Comparison of ENCODE assay signal across 10 cellular contexts in genomic region chr20:44166477-44166876, GRCh38. TPM values are rescaled to one million over a fixed set of nuclear protein-coding genes. Genes with fewer than 3 reads are reported as not detected.
A peak's percentile ranks its signal among the peaks of the same experiment; 100 is the strongest.
DNase-seq lines count a peak whose midpoint lies in the region; ATAC-seq and TF ChIP-seq lines count a peak whose summit lies in the region.
"Had no signal": no experiment of that assay in that cellular context is flagged by ENCODE, and none has a peak within 500 bp of the region (broad histone marks: within the 10 kb centered on the region; RNA-seq: fewer than 3 reads in every experiment).

No MANE protein-coding gene starts in this region.

- H3K4me3 ChIP-seq in cardiac muscle cell (no peak overlapping the region), left lung (no peak overlapping the region)

- intact Hi-C loops in sciatic nerve (cut with DNase I) (no loop called here), left lung (cut with DNase I) (no loop called here)

- CTCF ChIA-PET in activated CD4-positive, alpha-beta T cell treated with anti-CD3 and anti-CD28 coated beads, Interleukin-2, amount 10 ng/mL, durations not matched to agents 7 days and 5 days (lab: Charles Lee) = interaction anchor here (0.5 to 1.3 kb wide), 5 partner anchors 8 to 488 kb away, joined by 3 to 4 read pairs (median 3); no protein-coding TSS in a partner anchor

- H3K36me3 ChIP-seq in cardiac muscle cell (no peaks in the 10 kb centered on the region), left lung (no peaks in the 10 kb centered on the region)

- no peaks in the 10 kb centered on the region for H3K9me3 Mint-ChIP-seq in activated CD4-positive, alpha-beta T cell treated with anti-CD3 and anti-CD28 coated beads, Interleukin-2, amount 10 ng/mL, durations not matched to agents 7 days and 5 days
- peaks cover 0 to 2% (median 0%) of the 10 kb centered on the region in 6 donors for H3K9me3 Mint-ChIP-seq in immature natural killer cell

- peak overlapping the region; percentile 97 for H3K27ac ChIP-seq in cardiac muscle cell
- no peak overlapping the region for H3K27ac ChIP-seq in left lung

- H3K4me1 ChIP-seq in cardiac muscle cell (ENCODE audit: low read depth) (peaks cover 39% of the 10 kb centered on the region), left lung (no peaks in the 10 kb centered on the region)

- ATAC-seq in sciatic nerve = peak; percentile 20
- ATAC-seq in left lung = no peak

- H3K27ac Mint-ChIP-seq in activated CD4-positive, alpha-beta T cell treated with anti-CD3 and anti-CD28 coated beads, Interleukin-2, amount 10 ng/mL, durations not matched to agents 7 days and 5 days = no peak overlapping the region
- no peak overlapping the region for H3K27ac Mint-ChIP-seq in immature natural killer cell

- H3K27me3 Mint-ChIP-seq in activated CD4-positive, alpha-beta T cell treated with anti-CD3 and anti-CD28 coated beads, Interleukin-2, amount 10 ng/mL, durations not matched to agents 7 days and 5 days = peaks cover 48% of the 10 kb centered on the region
- peaks cover 9 to 14% (median 11%) of the 10 kb centered on the region in 3 donors for H3K27me3 Mint-ChIP-seq in immature natural killer cell (ENCODE audit: low read depth in 3 of 3)

- H3K9me3 ChIP-seq in cardiac muscle cell (ENCODE audit: low read depth) (no peaks in the 10 kb centered on the region), left lung (no peaks in the 10 kb centered on the region)

- no peaks in the 10 kb centered on the region for H3K36me3 Mint-ChIP-seq in activated CD4-positive, alpha-beta T cell treated with anti-CD3 and anti-CD28 coated beads, Interleukin-2, amount 10 ng/mL, durations not matched to agents 7 days and 5 days (ENCODE audit: low read depth)
- H3K36me3 Mint-ChIP-seq in immature natural killer cell = no peaks in the 10 kb centered on the region

- no peaks in the 10 kb centered on the region for H3K4me1 Mint-ChIP-seq in activated CD4-positive, alpha-beta T cell treated with anti-CD3 and anti-CD28 coated beads, Interleukin-2, amount 10 ng/mL, durations not matched to agents 7 days and 5 days
- no peaks in the 10 kb centered on the region for H3K4me1 Mint-ChIP-seq in immature natural killer cell

- POLR2A ChIA-PET in activated CD4-positive, alpha-beta T cell treated with anti-CD3 and anti-CD28 coated beads, Interleukin-2, amount 10 ng/mL, durations not matched to agents 7 days and 5 days (lab: Charles Lee) = no interaction called here

- no peak overlapping the region for H3K4me3 Mint-ChIP-seq in activated CD4-positive, alpha-beta T cell treated with anti-CD3 and anti-CD28 coated beads, Interleukin-2, amount 10 ng/mL, durations not matched to agents 7 days and 5 days
- no peak overlapping the region for H3K4me3 Mint-ChIP-seq in immature natural killer cell

- H3K27me3 ChIP-seq in cardiac muscle cell (no peaks in the 10 kb centered on the region), left lung (peaks cover 0 to 43% of the 10 kb centered on the region in 2 donors)

- TF ChIP-seq CTCF in cardiac muscle cell (IDR thresholded peaks at IDR 0.05; ENCODE audit: low read depth, low read length) = no peak
- TF ChIP-seq CTCF in left lung (IDR thresholded peaks at IDR 0.05) = no peak

- peak; percentile 52 for DNase-seq in ELR (ENCODE audit: low read depth)
- DNase-seq in T1000 (lab: John Stamatoyannopoulos, UW) = peak; percentile 57
- peak; percentile 42 to 85 for DNase-seq in cardiac muscle cell (ENCODE audit: low read depth in 1 of 2, low spot score in 1 of 2)
- no peak for DNase-seq in sciatic nerve (ENCODE audit: low spot score)
- no peak for DNase-seq in activated CD4-positive, alpha-beta T cell treated with anti-CD3 and anti-CD28 coated beads, Interleukin-2, amount 10 ng/mL, durations not matched to agents 7 days and 5 days
- DNase-seq in immature natural killer cell = no peak
- no peak for DNase-seq in NCI-H524 treated with DMSO at 0.1 percent for 48 hours (lab: John Stamatoyannopoulos, UW)
- no peak for DNase-seq in left lung
- DNase-seq: central memory CD4-positive, alpha-beta T cell; NCI-H2029 treated with DMSO at 0.1 percent for 48 hours had no signal

RNA-seq across cellular contexts. Expression of gene JPH2, which starts 20.5 kb away (rescaled TPM):
- total RNA-seq in cardiac muscle cell = 154 and 205 TPM in 2 replicates
- polyA plus RNA-seq in cardiac muscle cell = 97.2 and 142 TPM in 2 replicates
- total RNA-seq in sciatic nerve = 1.5 TPM
- not detected for total RNA-seq in activated CD4-positive, alpha-beta T cell treated with anti-CD3 and anti-CD28 coated beads, Interleukin-2, amount 10 ng/mL, durations not matched to agents 7 days and 5 days
- polyA plus RNA-seq in immature natural killer cell = not detected
- total RNA-seq in left lung = 1 to 10 TPM; 3.4 to 7.4 TPM

RNA-seq across cellular contexts. Expression of gene OSER1, which starts 44.1 kb away (rescaled TPM):
- total RNA-seq in cardiac muscle cell (28.5 and 28.6 TPM in 2 replicates), sciatic nerve (34.1 TPM), left lung (10 to 100 TPM; 22.3 to 30.0 TPM)
- polyA plus RNA-seq in cardiac muscle cell (35.2 and 41.4 TPM in 2 replicates), immature natural killer cell (10 to 100 TPM; 37.9 to 61.4 (median 55.1) TPM)
- total RNA-seq in activated CD4-positive, alpha-beta T cell treated with anti-CD3 and anti-CD28 coated beads, Interleukin-2, amount 10 ng/mL, durations not matched to agents 7 days and 5 days = 10 to 100 TPM; 23.7 to 25.8 TPM

Comparison
In these comparisons a context has a peak if more than half of its experiments do, and no peak if none do; other contexts are left out.
1. DNase-seq: peak in ELR (single experiment), T1000 (single experiment) and cardiac muscle cell (2 of 2); none in sciatic nerve (single experiment), activated CD4-positive, alpha-beta T cell treated with anti-CD3 and anti-CD28 coated beads, Interleukin-2, amount 10 ng/mL, durations not matched to agents 7 days and 5 days (single experiment), immature natural killer cell (0 of 3), NCI-H524 treated with DMSO at 0.1 percent for 48 hours (single experiment) and left lung (0 of 2).
2. RNA of gene JPH2, which starts 20.5 kb away (total RNA-seq): 154 to 205 TPM in cardiac muscle cell; 3.4 to 7.4 TPM in left lung, 1.5 TPM in sciatic nerve (single experiment) and not detected in activated CD4-positive, alpha-beta T cell treated with anti-CD3 and anti-CD28 coated beads, Interleukin-2, amount 10 ng/mL, durations not matched to agents 7 days and 5 days; every median in the first group is over 10 times any median in the second.